Comparison of ENCODE assay signal across 18 cellular contexts in genomic region chr11:45145083-45145420, GRCh38. TPM values are rescaled to one million over a fixed set of nuclear protein-coding genes. Genes with fewer than 3 reads are reported as not detected.
DNase-seq lines count a peak whose midpoint lies in the region; ATAC-seq and TF ChIP-seq lines count a peak whose summit lies in the region.
"Had no signal": no experiment of that assay in that cellular context is flagged by ENCODE, and none has a peak within 500 bp of the region (broad histone marks: within the 10 kb centered on the region; RNA-seq: fewer than 3 reads in every experiment).

No MANE protein-coding gene starts in this region.

- intact Hi-C loops in heart right ventricle (cut with DNase I): loop anchor here in 7 of 10 donors (5.0 kb wide), 2 partner anchors 37 to 67 kb away; no protein-coding TSS in a partner anchor

- no peak overlapping the region for H3K27ac Mint-ChIP-seq in activated T-cell treated with anti-CD3 and anti-CD28 coated beads, Interleukin-2, amount 50 U/mL, for 72 hours
- no peak overlapping the region for H3K27ac Mint-ChIP-seq in osteocyte (ENCODE audit: unreplicated experiment)

- no peak overlapping the region for H3K27ac ChIP-seq in heart right ventricle
- H3K27ac ChIP-seq: KMS-11, suprapubic skin had no signal

- H3K4me3 Mint-ChIP-seq in activated T-cell treated with anti-CD3 and anti-CD28 coated beads, Interleukin-2, amount 50 U/mL, for 72 hours: peak overlapping the region; percentile 92
- H3K4me3 Mint-ChIP-seq in osteocyte (ENCODE audit: unreplicated experiment): peak overlapping the region; percentile 82

- peak; percentile 53 for DNase-seq in activated CD8-positive, alpha-beta memory T cell treated with anti-CD3 and anti-CD28 coated beads for 24 hours
- DNase-seq in activated CD8-positive, alpha-beta memory T cell treated with anti-CD3 and anti-CD28 coated beads, Interleukin-2, amount 50 U/mL, for 48 hours: no peak
- no peak for DNase-seq in activated T-cell treated with anti-CD3 and anti-CD28 coated beads, Interleukin-2, amount 50 U/mL, for 72 hours
- DNase-seq in osteocyte (ENCODE audit: extremely low spot score, unreplicated experiment) (no peak), heart right ventricle (no peak), cortex of kidney (lab: John Stamatoyannopoulos, UW) (no peak)
- DNase-seq: activated CD4-positive, alpha-beta memory T cell treated with anti-CD3 and anti-CD28 coated beads for 36 hours; Caco-2; HFFc6; NCI-H226; SHP77 treated with DMSO at 0.1 percent for 48 hours had no signal

- peaks cover 0 to 1% of the 10 kb centered on the region in 2 donors for H3K9me3 Mint-ChIP-seq in activated T-cell treated with anti-CD3 and anti-CD28 coated beads, Interleukin-2, amount 50 U/mL, for 72 hours
- H3K9me3 Mint-ChIP-seq in osteocyte (ENCODE audit: unreplicated experiment): no peaks in the 10 kb centered on the region
- H3K9me3 Mint-ChIP-seq: activated CD4-positive, alpha-beta memory T cell treated with anti-CD3 and anti-CD28 coated beads for 36 hours; activated naive CD4-positive, alpha-beta T cell treated with anti-CD3 and anti-CD28 coated beads, Interleukin-2, amount 50 U/mL, for 24 hours; HFFc6 had no signal

- ATAC-seq in activated T-cell treated with anti-CD3 and anti-CD28 coated beads, Interleukin-2, amount 50 U/mL, for 72 hours (replicated peaks in 1 of 2): no peak
- ATAC-seq in heart right ventricle (no peak), esophagus mucosa (no peak)
- ATAC-seq: A549, gastroesophageal sphincter had no signal

- H3K4me1 Mint-ChIP-seq in activated T-cell treated with anti-CD3 and anti-CD28 coated beads, Interleukin-2, amount 50 U/mL, for 72 hours (ENCODE audit: low read depth): peaks cover 41% of the 10 kb centered on the region
- peaks cover 24% of the 10 kb centered on the region for H3K4me1 Mint-ChIP-seq in osteocyte (ENCODE audit: unreplicated experiment)

- peaks cover under 1 to 4% of the 10 kb centered on the region in 2 donors for H3K36me3 Mint-ChIP-seq in activated T-cell treated with anti-CD3 and anti-CD28 coated beads, Interleukin-2, amount 50 U/mL, for 72 hours (ENCODE audit: insufficient read depth in 2 of 2)
- H3K36me3 Mint-ChIP-seq in osteocyte (ENCODE audit: unreplicated experiment): no peaks in the 10 kb centered on the region

- H3K27me3 ChIP-seq in heart right ventricle: peaks cover 0 to 16% (median 0%) of the 10 kb centered on the region in 7 donors
- H3K27me3 ChIP-seq: gastroesophageal sphincter, suprapubic skin had no signal

- H3K4me3 ChIP-seq in iPS-18c (ENCODE audit: insufficient read depth, low read depth, low read length) (peak overlapping the region; percentile 60; the same call in 1 of the 2 replicates), heart right ventricle (no peak overlapping the region)
- H3K4me3 ChIP-seq: A549 had no signal

- WGBS in heart right ventricle, 2 donors: 24 to 27% methylated on average over 4 of the region's 4 CpGs

- peaks cover 6 to 32% (median 22%) of the 10 kb centered on the region in 9 donors for H3K4me1 ChIP-seq in heart right ventricle
- H3K4me1 ChIP-seq: Caco-2 had no signal

- H3K36me3 ChIP-seq in heart right ventricle: no peaks in the 10 kb centered on the region
- H3K36me3 ChIP-seq: gastroesophageal sphincter, suprapubic skin had no signal

- TF ChIP-seq CTCF in osteocyte (IDR thresholded peaks at IDR 0.05) (no peak), heart right ventricle (IDR thresholded peaks at IDR 0.05) (no peak)

- H3K27me3 Mint-ChIP-seq in activated T-cell treated with anti-CD3 and anti-CD28 coated beads, Interleukin-2, amount 50 U/mL, for 72 hours (ENCODE audit: low read depth): peaks cover 39% of the 10 kb centered on the region
- H3K27me3 Mint-ChIP-seq in osteocyte (ENCODE audit: unreplicated experiment): peaks cover 41% of the 10 kb centered on the region
- H3K27me3 Mint-ChIP-seq: activated naive CD4-positive, alpha-beta T cell treated with anti-CD3 and anti-CD28 coated beads, Interleukin-2, amount 50 U/mL, for 24 hours had no signal

- peaks cover 2% of the 10 kb centered on the region for H3K9me3 ChIP-seq in iPS-18c (ENCODE audit: control insufficient read depth, insufficient read depth, low read length)
- no peaks in the 10 kb centered on the region for H3K9me3 ChIP-seq in heart right ventricle
- H3K9me3 ChIP-seq: A549, Caco-2, gastroesophageal sphincter, suprapubic skin had no signal

RNA-seq across cellular contexts. Expression of gene PRDM11, which starts 1.4 kb away (rescaled TPM):
- total RNA-seq in activated T-cell treated with anti-CD3 and anti-CD28 coated beads, Interleukin-2, amount 50 U/mL, for 72 hours: 1 to 10 TPM; 1.2 to 2.0 TPM
- 22.9 and 25.4 TPM in 2 replicates for total RNA-seq in osteocyte
- 10 to 100 TPM; 10.8 to 22.0 (median 15.8) TPM for total RNA-seq in heart right ventricle
- polyA plus RNA-seq in heart right ventricle: 1 to 10 TPM; 4.6 to 7.7 TPM
- 5.7 TPM for total RNA-seq in esophagus mucosa
